In genomic region chr1:29454616-29455380, GRCh38 we compare ENCODE assay signal across 25 cellular contexts.
"Had no signal": no experiment of that assay in that cellular context is flagged by ENCODE, and none has a peak within 500 bp of the region (broad histone marks: within the 10 kb centered on the region; RNA-seq: fewer than 3 reads in every experiment).

No MANE protein-coding gene starts in this region.

- DNase-seq: activated CD4-positive, alpha-beta T cell treated with anti-CD3 and anti-CD28 coated beads for 1 hour; activated CD4-positive, alpha-beta T cell treated with anti-CD3 and anti-CD28 coated beads, Interleukin-2, amount 50 U/mL, for 1 hour; activated CD8-positive, alpha-beta T cell treated with anti-CD3 and anti-CD28 coated beads for 36 hours; activated naive CD4-positive, alpha-beta T cell; activated T-cell treated with anti-CD3 and anti-CD28 coated beads, Interleukin-2, amount 50 U/mL, for 4 hours; cerebellar nuclear complex; dorsolateral prefrontal cortex; effector memory CD4-positive, alpha-beta T cell; hippocampal formation; left cardiac atrium; left ventricle myocardium superior; nephron progenitor cell; nucleus accumbens; psoas muscle; stimulated activated CD4-positive, alpha-beta T cell treated with anti-CD3 and anti-CD28 coated beads, Interleukin-1b, Interleukin-23, amount 100 ng/mL, for 48 hours; stimulated activated naive B cell treated with anti-CD40 and anti-IgM and Interleukin-4, amounts not matched to agents 10 μg/mL and 1 μg/mL and 100 μg/mL, for 72 hours; T1000 had no signal

- H3K27me3 Mint-ChIP-seq: activated CD8-positive, alpha-beta T cell treated with anti-CD3 and anti-CD28 coated beads for 36 hours had no signal

- H3K4me3 Mint-ChIP-seq: activated CD8-positive, alpha-beta T cell treated with anti-CD3 and anti-CD28 coated beads for 36 hours; activated T-cell treated with anti-CD3 and anti-CD28 coated beads, Interleukin-2, amount 50 U/mL, for 4 hours; activated T-helper 17 cell treated with anti-CD3 and anti-CD28 coated beads, Interleukin-2, amount 50 U/mL, for 72 hours; nephron progenitor cell; stimulated activated naive B cell treated with anti-CD40 and anti-IgM and Interleukin-4, amounts not matched to agents 10 μg/mL and 1 μg/mL and 100 μg/mL, for 72 hours; T-helper 1 cell treated with Interleukin-12 subunit alpha and Interleukin-12 subunit beta and Interleukin-4 antibody, amounts not matched to agents 30 μg/mL and 1 μg/mL, for 36 hours had no signal

- H3K9me3 Mint-ChIP-seq: activated CD8-positive, alpha-beta T cell treated with anti-CD3 and anti-CD28 coated beads for 36 hours; activated naive CD4-positive, alpha-beta T cell treated with anti-CD3 and anti-CD28 coated beads, Interleukin-2, amount 50 U/mL, for 72 hours; activated T-cell treated with anti-CD3 and anti-CD28 coated beads, Interleukin-2, amount 50 U/mL, for 4 hours; activated T-helper 17 cell treated with anti-CD3 and anti-CD28 coated beads, Interleukin-2, amount 50 U/mL, for 72 hours; T-helper 1 cell treated with Interleukin-12 subunit alpha and Interleukin-12 subunit beta and Interleukin-4 antibody, amounts not matched to agents 30 μg/mL and 1 μg/mL, for 36 hours had no signal

- H3K9ac ChIP-seq: parathyroid adenoma had no signal

- ATAC-seq: activated CD8-positive, alpha-beta T cell treated with anti-CD3 and anti-CD28 coated beads for 36 hours; activated naive CD4-positive, alpha-beta T cell treated with anti-CD3 and anti-CD28 coated beads, Interleukin-2, amount 50 U/mL, for 72 hours; activated T-cell treated with anti-CD3 and anti-CD28 coated beads, Interleukin-2, amount 50 U/mL, for 4 hours; activated T-helper 17 cell treated with anti-CD3 and anti-CD28 coated beads, Interleukin-2, amount 50 U/mL, for 72 hours; left cardiac atrium; left ventricle myocardium superior; psoas muscle; stimulated activated naive B cell treated with anti-CD40 and anti-IgM and Interleukin-4, amounts not matched to agents 10 μg/mL and 1 μg/mL and 100 μg/mL, for 72 hours had no signal

- H3K4me1 ChIP-seq: parathyroid adenoma, psoas muscle, suprapubic skin had no signal

- H3K36me3 Mint-ChIP-seq: activated naive CD4-positive, alpha-beta T cell treated with anti-CD3 and anti-CD28 coated beads, Interleukin-2, amount 50 U/mL, for 72 hours; stimulated activated naive B cell treated with anti-CD40 and anti-IgM and Interleukin-4, amounts not matched to agents 10 μg/mL and 1 μg/mL and 100 μg/mL, for 72 hours had no signal

- H3K4me3 ChIP-seq: coronary artery, dorsolateral prefrontal cortex, psoas muscle, smooth muscle cell, suprapubic skin, tibial nerve had no signal

- H3K27ac Mint-ChIP-seq: activated CD8-positive, alpha-beta T cell treated with anti-CD3 and anti-CD28 coated beads for 36 hours; activated naive CD4-positive, alpha-beta T cell treated with anti-CD3 and anti-CD28 coated beads, Interleukin-2, amount 50 U/mL, for 72 hours; activated T-helper 17 cell treated with anti-CD3 and anti-CD28 coated beads, Interleukin-2, amount 50 U/mL, for 72 hours; nephron progenitor cell; stimulated activated naive B cell treated with anti-CD40 and anti-IgM and Interleukin-4, amounts not matched to agents 10 μg/mL and 1 μg/mL and 100 μg/mL, for 72 hours; T-helper 1 cell treated with Interleukin-12 subunit alpha and Interleukin-12 subunit beta and Interleukin-4 antibody, amounts not matched to agents 30 μg/mL and 1 μg/mL, for 36 hours had no signal

- H3K9me3 ChIP-seq: psoas muscle, suprapubic skin had no signal

- H3K36me3 ChIP-seq: suprapubic skin, tibial nerve had no signal

- H3K4me1 Mint-ChIP-seq: activated T-helper 17 cell treated with anti-CD3 and anti-CD28 coated beads, Interleukin-2, amount 50 U/mL, for 72 hours; stimulated activated naive B cell treated with anti-CD40 and anti-IgM and Interleukin-4, amounts not matched to agents 10 μg/mL and 1 μg/mL and 100 μg/mL, for 72 hours had no signal

- H3K27ac ChIP-seq: coronary artery, dorsolateral prefrontal cortex, parathyroid adenoma, psoas muscle, suprapubic skin, tibial nerve had no signal
